In genomic region chr1:186531561-186532165, GRCh38 we compare ENCODE assay signal across 25 cellular contexts.
DNase-seq lines count a peak whose midpoint lies in the region; ATAC-seq and TF ChIP-seq lines count a peak whose summit lies in the region.
"Had no signal": no experiment of that assay in that cellular context is flagged by ENCODE, and none has a peak within 500 bp of the region (broad histone marks: within the 10 kb centered on the region; RNA-seq: fewer than 3 reads in every experiment).

No MANE protein-coding gene starts in this region.

- TF ChIP-seq CTCF in astrocyte of the spinal cord (IDR thresholded peaks at IDR 0.05; ENCODE audit: low read depth, low read length): no peak

- in situ Hi-C loops in astrocyte of the spinal cord (cut with HindIII; ENCODE audit: low sequenced_read_pairs): no loop called here

- H3K4me3 ChIP-seq in astrocyte of the spinal cord (ENCODE audit: low read depth, low read length): no peak overlapping the region
- H3K4me3 ChIP-seq: ascending aorta, tibial artery had no signal

- DNase-seq in EH (ENCODE audit: low read depth): peak; percentile 89
- peak; percentile 60 for DNase-seq in LHCN-M2 (ENCODE audit: low read depth)
- DNase-seq in astrocyte of the spinal cord (ENCODE audit: low read depth, low spot score): peak; percentile 48
- peak; percentile 41 for DNase-seq in iris pigment epithelial cell (ENCODE audit: low read depth)
- DNase-seq in NAMALWA (ENCODE audit: low spot score): no peak
- DNase-seq in mucosa of gallbladder (ENCODE audit: low spot score): no peak
- DNase-seq: activated naive CD4-positive, alpha-beta T cell treated with anti-CD3 and anti-CD28 coated beads, Interleukin-2, amount 10 ng/mL, durations not matched to agents 7 days and 5 days; activated T-cell treated with anti-CD3 and anti-CD28 coated beads, Interleukin-2, amount 50 U/mL, for 4 hours; CD8-positive, alpha-beta memory T cell; cortex of kidney; DMS79 treated with DMSO at 0.1 percent for 48 hours; GOT3; left ventricle myocardium superior; NCI-H146; NCI-H774; nucleus accumbens; OCI-M1; SIG-M5; T-helper 17 cell; tibial artery had no signal

- ATAC-seq in HG03280 (IDR thresholded peaks at IDR 0.05; ENCODE audit: unreplicated experiment) (no peak), HG03139 (IDR thresholded peaks at IDR 0.05; ENCODE audit: unreplicated experiment) (no peak)
- ATAC-seq: activated CD4-positive, CD25-positive, alpha-beta regulatory T cell treated with anti-CD3 and anti-CD28 coated beads, Interleukin-2, amount 50 U/mL, for 24 hours; activated T-cell treated with anti-CD3 and anti-CD28 coated beads, Interleukin-2, amount 50 U/mL, for 4 hours; left ventricle myocardium superior; stimulated activated effector memory CD8-positive, alpha-beta T cell treated with anti-CD3 and anti-CD28 coated beads, Interleukin-12 subunit alpha, Interleukin-12 subunit beta, amount 100 ng/mL, for 72 hours; T-helper 17 cell had no signal

Comparison
In these comparisons a context has a peak if more than half of its experiments do, and no peak if none do; other contexts are left out.
1. DNase-seq: peak in EH (single experiment), LHCN-M2 (single experiment), astrocyte of the spinal cord (single experiment) and iris pigment epithelial cell (single experiment); none in NAMALWA (single experiment) and mucosa of gallbladder (single experiment).